1 cellular context compared by ENCODE assay signal in genomic region chr2:10080536-10081304, GRCh38.
TF ChIP-seq lines count a peak whose summit lies in the region.

No MANE protein-coding gene starts in this region.

TF ChIP-seq in H1, 55 proteins besides CTCF, POLR2A, EP300 and RAD21:
- TF ChIP-seq KDM5A (IDR thresholded peaks at IDR 0.05; ENCODE audit: low read length): no peak
- no peak for TF ChIP-seq CHD1 (IDR thresholded peaks at IDR 0.05; ENCODE audit: low read depth, low read length)
- TF ChIP-seq EGR1 (IDR thresholded peaks at IDR 0.05; ENCODE audit: borderline replicate concordance, low read depth, low read length): no peak
- TF ChIP-seq RFX5 (IDR thresholded peaks at IDR 0.05; ENCODE audit: borderline replicate concordance, low read depth, low read length): no peak
- no peak for TF ChIP-seq JUN (IDR thresholded peaks at IDR 0.05; ENCODE audit: low read depth, low read length)
- TF ChIP-seq RXRA (IDR thresholded peaks at IDR 0.05; ENCODE audit: insufficient read depth, low read depth, low read length): no peak
- no peak for TF ChIP-seq RBBP5 (IDR thresholded peaks at IDR 0.05; ENCODE audit: borderline replicate concordance, low read depth, low read length)
- TF ChIP-seq EZH2 (IDR thresholded peaks at IDR 0.05; ENCODE audit: low read depth, low read length, severe bottlenecking): peak; percentile 52
- no peak for TF ChIP-seq YY1 (IDR thresholded peaks at IDR 0.05; ENCODE audit: low read depth, low read length)
- no peak for TF ChIP-seq SP2 (IDR thresholded peaks at IDR 0.05; ENCODE audit: low read length)
- TF ChIP-seq, protein P1, sequence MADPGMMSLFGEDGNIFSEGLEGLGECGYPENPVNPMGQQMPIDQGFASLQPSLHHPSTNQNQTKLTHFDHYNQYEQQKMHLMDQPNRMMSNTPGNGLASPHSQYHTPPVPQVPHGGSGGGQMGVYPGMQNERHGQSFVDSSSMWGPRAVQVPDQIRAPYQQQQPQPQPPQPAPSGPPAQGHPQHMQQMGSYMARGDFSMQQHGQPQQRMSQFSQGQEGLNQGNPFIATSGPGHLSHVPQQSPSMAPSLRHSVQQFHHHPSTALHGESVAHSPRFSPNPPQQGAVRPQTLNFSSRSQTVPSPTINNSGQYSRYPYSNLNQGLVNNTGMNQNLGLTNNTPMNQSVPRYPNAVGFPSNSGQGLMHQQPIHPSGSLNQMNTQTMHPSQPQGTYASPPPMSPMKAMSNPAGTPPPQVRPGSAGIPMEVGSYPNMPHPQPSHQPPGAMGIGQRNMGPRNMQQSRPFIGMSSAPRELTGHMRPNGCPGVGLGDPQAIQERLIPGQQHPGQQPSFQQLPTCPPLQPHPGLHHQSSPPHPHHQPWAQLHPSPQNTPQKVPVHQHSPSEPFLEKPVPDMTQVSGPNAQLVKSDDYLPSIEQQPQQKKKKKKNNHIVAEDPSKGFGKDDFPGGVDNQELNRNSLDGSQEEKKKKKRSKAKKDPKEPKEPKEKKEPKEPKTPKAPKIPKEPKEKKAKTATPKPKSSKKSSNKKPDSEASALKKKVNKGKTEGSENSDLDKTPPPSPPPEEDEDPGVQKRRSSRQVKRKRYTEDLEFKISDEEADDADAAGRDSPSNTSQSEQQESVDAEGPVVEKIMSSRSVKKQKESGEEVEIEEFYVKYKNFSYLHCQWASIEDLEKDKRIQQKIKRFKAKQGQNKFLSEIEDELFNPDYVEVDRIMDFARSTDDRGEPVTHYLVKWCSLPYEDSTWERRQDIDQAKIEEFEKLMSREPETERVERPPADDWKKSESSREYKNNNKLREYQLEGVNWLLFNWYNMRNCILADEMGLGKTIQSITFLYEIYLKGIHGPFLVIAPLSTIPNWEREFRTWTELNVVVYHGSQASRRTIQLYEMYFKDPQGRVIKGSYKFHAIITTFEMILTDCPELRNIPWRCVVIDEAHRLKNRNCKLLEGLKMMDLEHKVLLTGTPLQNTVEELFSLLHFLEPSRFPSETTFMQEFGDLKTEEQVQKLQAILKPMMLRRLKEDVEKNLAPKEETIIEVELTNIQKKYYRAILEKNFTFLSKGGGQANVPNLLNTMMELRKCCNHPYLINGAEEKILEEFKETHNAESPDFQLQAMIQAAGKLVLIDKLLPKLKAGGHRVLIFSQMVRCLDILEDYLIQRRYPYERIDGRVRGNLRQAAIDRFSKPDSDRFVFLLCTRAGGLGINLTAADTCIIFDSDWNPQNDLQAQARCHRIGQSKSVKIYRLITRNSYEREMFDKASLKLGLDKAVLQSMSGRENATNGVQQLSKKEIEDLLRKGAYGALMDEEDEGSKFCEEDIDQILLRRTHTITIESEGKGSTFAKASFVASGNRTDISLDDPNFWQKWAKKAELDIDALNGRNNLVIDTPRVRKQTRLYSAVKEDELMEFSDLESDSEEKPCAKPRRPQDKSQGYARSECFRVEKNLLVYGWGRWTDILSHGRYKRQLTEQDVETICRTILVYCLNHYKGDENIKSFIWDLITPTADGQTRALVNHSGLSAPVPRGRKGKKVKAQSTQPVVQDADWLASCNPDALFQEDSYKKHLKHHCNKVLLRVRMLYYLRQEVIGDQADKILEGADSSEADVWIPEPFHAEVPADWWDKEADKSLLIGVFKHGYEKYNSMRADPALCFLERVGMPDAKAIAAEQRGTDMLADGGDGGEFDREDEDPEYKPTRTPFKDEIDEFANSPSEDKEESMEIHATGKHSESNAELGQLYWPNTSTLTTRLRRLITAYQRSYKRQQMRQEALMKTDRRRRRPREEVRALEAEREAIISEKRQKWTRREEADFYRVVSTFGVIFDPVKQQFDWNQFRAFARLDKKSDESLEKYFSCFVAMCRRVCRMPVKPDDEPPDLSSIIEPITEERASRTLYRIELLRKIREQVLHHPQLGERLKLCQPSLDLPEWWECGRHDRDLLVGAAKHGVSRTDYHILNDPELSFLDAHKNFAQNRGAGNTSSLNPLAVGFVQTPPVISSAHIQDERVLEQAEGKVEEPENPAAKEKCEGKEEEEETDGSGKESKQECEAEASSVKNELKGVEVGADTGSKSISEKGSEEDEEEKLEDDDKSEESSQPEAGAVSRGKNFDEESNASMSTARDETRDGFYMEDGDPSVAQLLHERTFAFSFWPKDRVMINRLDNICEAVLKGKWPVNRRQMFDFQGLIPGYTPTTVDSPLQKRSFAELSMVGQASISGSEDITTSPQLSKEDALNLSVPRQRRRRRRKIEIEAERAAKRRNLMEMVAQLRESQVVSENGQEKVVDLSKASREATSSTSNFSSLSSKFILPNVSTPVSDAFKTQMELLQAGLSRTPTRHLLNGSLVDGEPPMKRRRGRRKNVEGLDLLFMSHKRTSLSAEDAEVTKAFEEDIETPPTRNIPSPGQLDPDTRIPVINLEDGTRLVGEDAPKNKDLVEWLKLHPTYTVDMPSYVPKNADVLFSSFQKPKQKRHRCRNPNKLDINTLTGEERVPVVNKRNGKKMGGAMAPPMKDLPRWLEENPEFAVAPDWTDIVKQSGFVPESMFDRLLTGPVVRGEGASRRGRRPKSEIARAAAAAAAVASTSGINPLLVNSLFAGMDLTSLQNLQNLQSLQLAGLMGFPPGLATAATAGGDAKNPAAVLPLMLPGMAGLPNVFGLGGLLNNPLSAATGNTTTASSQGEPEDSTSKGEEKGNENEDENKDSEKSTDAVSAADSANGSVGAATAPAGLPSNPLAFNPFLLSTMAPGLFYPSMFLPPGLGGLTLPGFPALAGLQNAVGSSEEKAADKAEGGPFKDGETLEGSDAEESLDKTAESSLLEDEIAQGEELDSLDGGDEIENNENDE (IDR thresholded peaks at IDR 0.05; ENCODE audit: insufficient replicate concordance, low read length): no peak
- TF ChIP-seq TCF12 (IDR thresholded peaks at IDR 0.05; ENCODE audit: low read depth, low read length): no peak
- TF ChIP-seq SUZ12 (IDR thresholded peaks at IDR 0.05; ENCODE audit: low read length): 0 out of 2 replicates have a peak, but pooled peaks have one; percentile 39
- TF ChIP-seq CBX5 (IDR thresholded peaks at IDR 0.05; ENCODE audit: low read depth, low read length): no peak
- no peak for TF ChIP-seq ATF3 (IDR thresholded peaks at IDR 0.05; ENCODE audit: insufficient read depth, low read depth, low read length)
- TF ChIP-seq SRF (IDR thresholded peaks at IDR 0.05; ENCODE audit: low read depth, low read length): no peak
